In the genomic region with DNA sequence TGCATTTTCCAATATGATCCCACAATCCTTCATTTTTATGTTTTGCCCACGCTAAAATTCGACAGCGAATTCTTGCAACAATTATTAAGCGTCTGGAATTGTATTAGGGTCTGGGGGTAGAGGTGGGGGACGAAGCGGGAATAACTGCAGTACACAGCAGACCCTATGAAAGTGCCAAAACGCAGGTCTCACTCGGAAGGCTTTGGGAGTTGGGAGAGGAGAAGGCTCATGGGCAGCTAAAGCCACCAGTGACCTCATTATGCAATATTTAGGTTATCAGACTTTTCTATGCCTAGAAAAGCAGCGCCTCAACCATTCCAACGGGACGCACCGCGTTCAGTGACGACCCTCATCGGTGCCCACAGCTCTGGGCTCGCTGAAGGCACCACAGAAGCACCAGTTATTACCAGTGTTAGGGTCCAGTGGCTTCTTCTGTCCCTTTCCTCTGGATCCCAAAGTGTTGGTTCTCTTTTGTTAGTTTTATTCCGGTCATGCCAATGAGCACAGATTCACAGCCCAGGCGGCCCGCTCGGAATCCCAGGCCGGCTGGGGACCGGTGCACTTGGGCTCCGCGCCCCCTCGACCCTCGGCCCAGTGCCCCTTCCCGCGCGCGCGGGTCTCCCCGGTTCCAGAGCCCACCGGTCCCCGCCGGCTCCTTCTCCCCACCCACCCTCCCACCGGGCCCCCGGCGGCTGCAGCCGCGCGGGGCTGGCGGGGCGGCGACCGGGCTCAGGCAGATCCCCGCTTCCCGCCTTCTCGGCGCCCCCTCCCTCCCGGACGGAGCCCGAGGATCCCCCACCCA, we compare ENCODE assay signal across 9 cellular contexts. TPM values are rescaled to one million over a fixed set of nuclear protein-coding genes. Genes with fewer than 3 reads are reported as not detected.
DNase-seq lines count a peak whose midpoint lies in the region; ATAC-seq, FAIRE-seq and TF ChIP-seq lines count a peak whose summit lies in the region.
"Had no signal": no experiment of that assay in that cellular context is flagged by ENCODE, and none has a peak within 500 bp of the region (broad histone marks: within the 10 kb centered on the region; RNA-seq: fewer than 3 reads in every experiment).

No MANE protein-coding gene starts in this region.

- H3K27me3 ChIP-seq in Caco-2 (replicated peaks; ENCODE audit: control insufficient read depth, insufficient read depth, low read length) = no peaks in the 10 kb centered on the region; the same call in 1 of the 2 replicates
- peaks cover 0 to 18% (median 0%) of the 10 kb centered on the region in 4 donors for H3K27me3 ChIP-seq in esophagus muscularis mucosa
- H3K27me3 ChIP-seq in pancreas = no peaks in the 10 kb centered on the region

- peaks cover 18% of the 10 kb centered on the region for H3K9me3 Mint-ChIP-seq in Caco-2 (ENCODE audit: unreplicated experiment)

- H3K36me3 ChIP-seq in Caco-2 (ENCODE audit: control insufficient read depth, insufficient read depth, low read length) (no peaks in the 10 kb centered on the region), esophagus muscularis mucosa (no peaks in the 10 kb centered on the region), pancreas (no peaks in the 10 kb centered on the region)

- H3K27ac Mint-ChIP-seq in Caco-2 (ENCODE audit: unreplicated experiment) = no peak overlapping the region

- FAIRE-seq in pancreas (lab: Jason Lieb, UNC) = no peak

- no peaks in the 10 kb centered on the region for H3K9me3 ChIP-seq in Caco-2
- peaks cover 0 to 17% (median 16%) of the 10 kb centered on the region in 4 donors for H3K9me3 ChIP-seq in esophagus muscularis mucosa
- H3K9me3 ChIP-seq in pancreas = no peaks in the 10 kb centered on the region

- BruUV-seq in Caco-2 (replicated peaks; lab: Mats Ljungman, UMichigan) = no TSS peak

- DNase-seq in Caco-2 (no peak), NCI-H69 (lab: John Stamatoyannopoulos, UW) (peak; percentile 75), esophagus muscularis mucosa (ENCODE audit: extremely low spot score) (no peak), pancreas (peak in 2 of 6 donors; percentile 13 to 69), NAMALWA (ENCODE audit: low spot score) (no peak), T-helper 1 cell (no peak)
- DNase-seq: HCEC 1CT had no signal

- no peak for TF ChIP-seq POLR2A in esophagus muscularis mucosa (IDR thresholded peaks at IDR 0.05; ENCODE audit: low read depth)

- H3K27me3 Mint-ChIP-seq in Caco-2 (ENCODE audit: insufficient read depth, unreplicated experiment) = peaks cover 10% of the 10 kb centered on the region

- intact Hi-C loops in Caco-2 (cut with micrococcal nuclease; ENCODE audit: unreplicated experiment) = loop anchor here (2.0 kb wide), 1 partner anchor 226 kb away; no protein-coding TSS in a partner anchor
- intact Hi-C loops in esophagus muscularis mucosa (cut with DNase I) = loop anchor here (5.0 kb wide), 1 partner anchor 223 kb away; no protein-coding TSS in a partner anchor
- intact Hi-C loops in pancreas (cut with DNase I) = no loop called here

- peak; percentile 4 to 32 (median 24) for ATAC-seq in pancreas
- no peak for ATAC-seq in GM21390 (IDR thresholded peaks at IDR 0.05; ENCODE audit: unreplicated experiment)
- ATAC-seq in HG02678 (IDR thresholded peaks at IDR 0.05; ENCODE audit: unreplicated experiment) = no peak

- no peaks in the 10 kb centered on the region for H3K4me1 Mint-ChIP-seq in Caco-2 (ENCODE audit: low read depth, unreplicated experiment)

- no peaks in the 10 kb centered on the region for H3K36me3 Mint-ChIP-seq in Caco-2 (ENCODE audit: insufficient read depth, unreplicated experiment)

- TF ChIP-seq CTCF in Caco-2 (IDR thresholded peaks at IDR 0.05; ENCODE audit: insufficient read depth in 1 of 2, low read depth in 1 of 2, low read length in 1 of 2, severe bottlenecking in 1 of 2, unreplicated experiment in 1 of 2) = no peak
- TF ChIP-seq CTCF in esophagus muscularis mucosa (IDR thresholded peaks at IDR 0.05) = no peak
- no peak for TF ChIP-seq CTCF in pancreas (IDR thresholded peaks at IDR 0.05)

- no peaks in the 10 kb centered on the region for H3K4me1 ChIP-seq in Caco-2
- peaks cover 9 to 36% (median 31%) of the 10 kb centered on the region in 4 donors for H3K4me1 ChIP-seq in esophagus muscularis mucosa
- H3K4me1 ChIP-seq in pancreas = no peaks in the 10 kb centered on the region

- H3K4me3 Mint-ChIP-seq in Caco-2 (ENCODE audit: unreplicated experiment) = peak overlapping the region; percentile 47

- WGBS in esophagus muscularis mucosa = 25% methylated on average over 44 of the region's 52 CpGs
- 15 to 16% methylated on average over 43 to 52 of the region's 52 CpGs for WGBS in pancreas, 2 donors

- CTCF ChIA-PET in Caco-2 (lab: Charles Lee) = no interaction called here

- TF ChIP-seq EP300 in esophagus muscularis mucosa (IDR thresholded peaks at IDR 0.05) = no peak

- POLR2A ChIA-PET in Caco-2 (lab: Charles Lee) = no interaction called here

- H3K4me3 ChIP-seq in Caco-2 (ENCODE audit: low read depth, low read length) (peak overlapping the region; percentile 40), esophagus muscularis mucosa (peak overlapping the region; percentile 67 to 82 (median 74)), pancreas (peak overlapping the region; percentile 31 to 76 (median 50))

- peak overlapping the region; percentile 80 to 87 (median 84) for H3K27ac ChIP-seq in esophagus muscularis mucosa (replicated peaks in 1 of 4)
- peak overlapping the region; percentile 13 to 68 (median 41) for H3K27ac ChIP-seq in pancreas

RNA-seq across cellular contexts. Expression of gene MAPK4, which starts 0.7 kb away (rescaled TPM):
- total RNA-seq in Caco-2 (2022) = 0.63 and 0.88 TPM in 2 replicates
- total RNA-seq in esophagus muscularis mucosa = 10 to 100 TPM in 2 of 4 donors, 1 to 10 TPM in 2; 6.2 to 14.5 (median 9.6) TPM
- total RNA-seq in pancreas = 1 to 10 TPM in 1 of 6 donors, under 1 TPM in 5; 0.53 to 1.4 (median 0.80) TPM
- polyA plus RNA-seq in pancreas = 1 to 10 TPM in 1 of 2 donors, under 1 TPM in 1; 0.46 to 2.5 TPM

Comparison
In these comparisons a context has a peak if more than half of its experiments do, and no peak if none do; other contexts are left out.
1. ATAC-seq: peak in pancreas (4 of 4); none in GM21390 (single experiment) and HG02678 (single experiment).
2. intact Hi-C loops: an anchor here in Caco-2 (2.0 kb wide) and esophagus muscularis mucosa (5.0 kb wide); none called in pancreas.
3. Peak in every context shown above with its lines, with median percentiles within 50 percentile points of each other: H3K4me3 ChIP-seq.